ENCODE assay signal across 20 cellular contexts in genomic region chrY:12305456-12305855, GRCh38.
DNase-seq lines count a peak whose midpoint lies in the region; ATAC-seq and TF ChIP-seq lines count a peak whose summit lies in the region.
"Had no signal": no experiment of that assay in that cellular context is flagged by ENCODE, and none has a peak within 500 bp of the region (broad histone marks: within the 10 kb centered on the region; RNA-seq: fewer than 3 reads in every experiment).

No MANE protein-coding gene starts in this region.

- peaks cover 19% of the 10 kb centered on the region for H3K4me1 Mint-ChIP-seq in HFFc6 (ENCODE audit: low read depth)
- H3K4me1 Mint-ChIP-seq in activated T-helper 17 cell treated with anti-CD3 and anti-CD28 coated beads, Interleukin-2, amount 50 U/mL, for 72 hours = peaks cover 5% of the 10 kb centered on the region

- peak; percentile 37 for ATAC-seq in activated T-helper 17 cell treated with anti-CD3 and anti-CD28 coated beads, Interleukin-2, amount 50 U/mL, for 72 hours (replicated peaks)
- peak; percentile 64 for ATAC-seq in foreskin keratinocyte
- no peak for ATAC-seq in GM21390 (IDR thresholded peaks at IDR 0.05; ENCODE audit: unreplicated experiment)
- no peak for ATAC-seq in GM18873 (IDR thresholded peaks at IDR 0.05; ENCODE audit: low FRiP score, unreplicated experiment)
- ATAC-seq: A549, HCT116 had no signal

- H3K27ac Mint-ChIP-seq in HFFc6 = no peak overlapping the region
- no peak overlapping the region for H3K27ac Mint-ChIP-seq in activated T-helper 17 cell treated with anti-CD3 and anti-CD28 coated beads, Interleukin-2, amount 50 U/mL, for 72 hours
- H3K27ac Mint-ChIP-seq: CD4-positive, alpha-beta memory T cell had no signal

- peak; percentile 9 for DNase-seq in HFFc6
- peak; percentile 9 for DNase-seq in MG63
- DNase-seq in foreskin keratinocyte = peak in 1 of 2 donors; percentile 44
- DNase-seq in NCI-H1930 (lab: John Stamatoyannopoulos, UW) = no peak
- no peak for DNase-seq in H4 (ENCODE audit: low spot score)
- DNase-seq: 8988T; ACHN; AML-193; C1 segment of cervical spinal cord; CD4-positive, alpha-beta memory T cell; COR-L47; DMS153; DND-41; GOT3; H7 had no signal

- no peak overlapping the region for H3K27ac ChIP-seq in foreskin keratinocyte
- H3K27ac ChIP-seq: A549 had no signal

- no peaks in the 10 kb centered on the region for H3K9me3 ChIP-seq in MG63
- H3K9me3 ChIP-seq: A549 had no signal

- no peak overlapping the region for H3K4me3 Mint-ChIP-seq in HFFc6
- H3K4me3 Mint-ChIP-seq in activated T-helper 17 cell treated with anti-CD3 and anti-CD28 coated beads, Interleukin-2, amount 50 U/mL, for 72 hours = no peak overlapping the region
- H3K4me3 Mint-ChIP-seq: CD4-positive, alpha-beta memory T cell had no signal

- H3K27me3 ChIP-seq in MG63 = no peaks in the 10 kb centered on the region
- H3K27me3 ChIP-seq in foreskin keratinocyte = no peaks in the 10 kb centered on the region

- TF ChIP-seq CTCF in HFFc6 (IDR thresholded peaks at IDR 0.05) = no peak
- TF ChIP-seq CTCF in foreskin keratinocyte (conservative IDR thresholded peaks at IDR 0.05) = no peak

- H3K36me3 ChIP-seq in MG63 = no peaks in the 10 kb centered on the region

- H3K4me3 ChIP-seq in MG63 = no peak overlapping the region
- H3K4me3 ChIP-seq: A549 had no signal

- H3K36me3 Mint-ChIP-seq in HFFc6 (ENCODE audit: low read depth) = no peaks in the 10 kb centered on the region
- no peaks in the 10 kb centered on the region for H3K36me3 Mint-ChIP-seq in activated T-helper 17 cell treated with anti-CD3 and anti-CD28 coated beads, Interleukin-2, amount 50 U/mL, for 72 hours (ENCODE audit: low read depth)
- H3K36me3 Mint-ChIP-seq: CD4-positive, alpha-beta memory T cell had no signal

- H3K27me3 Mint-ChIP-seq in HFFc6 (ENCODE audit: insufficient read depth) = peaks cover 4% of the 10 kb centered on the region; the same call in 1 of the 2 replicates
- H3K27me3 Mint-ChIP-seq in activated T-helper 17 cell treated with anti-CD3 and anti-CD28 coated beads, Interleukin-2, amount 50 U/mL, for 72 hours = no peaks in the 10 kb centered on the region
- H3K27me3 Mint-ChIP-seq: CD4-positive, alpha-beta memory T cell had no signal

- no peaks in the 10 kb centered on the region for H3K9me3 Mint-ChIP-seq in HFFc6
- H3K9me3 Mint-ChIP-seq in activated T-helper 17 cell treated with anti-CD3 and anti-CD28 coated beads, Interleukin-2, amount 50 U/mL, for 72 hours = no peaks in the 10 kb centered on the region
- H3K9me3 Mint-ChIP-seq: CD4-positive, alpha-beta memory T cell had no signal

- H3K4me1 ChIP-seq in foreskin keratinocyte = no peaks in the 10 kb centered on the region
- H3K4me1 ChIP-seq: A549 had no signal

Comparison
In these comparisons a context has a peak if more than half of its experiments do, and no peak if none do; other contexts are left out.
1. DNase-seq: peak in HFFc6 (single experiment) and MG63 (single experiment); none in NCI-H1930 (0 of 2) and H4 (single experiment).
2. ATAC-seq: peak in activated T-helper 17 cell treated with anti-CD3 and anti-CD28 coated beads, Interleukin-2, amount 50 U/mL, for 72 hours (single experiment) and foreskin keratinocyte (single experiment); none in GM21390 (single experiment) and GM18873 (single experiment).